ENCODE assay signal across 2 cellular contexts in genomic region chr10:111698711-111699110, GRCh38.
TF ChIP-seq lines count a peak whose summit lies in the region.

No MANE protein-coding gene starts in this region.

TF ChIP-seq in SK-N-SH, 30 proteins besides CTCF, POLR2A, EP300 and RAD21 (continued from another document):
- TF ChIP-seq IRF3 (IDR thresholded peaks at IDR 0.05; ENCODE audit: low read depth, low read length) = no peak
- no peak for TF ChIP-seq FOXM1 (IDR thresholded peaks at IDR 0.05; ENCODE audit: low read depth)
- TF ChIP-seq FOXJ3 (CRISPR knock-in tag; IDR thresholded peaks at IDR 0.05) = no peak
- no peak for TF ChIP-seq ELF1 (IDR thresholded peaks at IDR 0.05)
- TF ChIP-seq USF2 (IDR thresholded peaks at IDR 0.05; ENCODE audit: borderline replicate concordance, low read depth, low read length) = no peak
- TF ChIP-seq EZH2phosphoT487 (IDR thresholded peaks at IDR 0.05; ENCODE audit: borderline replicate concordance, low read depth) = no peak
- TF ChIP-seq RXRA (IDR thresholded peaks at IDR 0.05; ENCODE audit: borderline replicate concordance, low read depth) = no peak
- no peak for TF ChIP-seq RCOR1 (IDR thresholded peaks at IDR 0.05; ENCODE audit: low read length)
- no peak for TF ChIP-seq TCF12 (IDR thresholded peaks at IDR 0.05)
- TF ChIP-seq USF1 (IDR thresholded peaks at IDR 0.05; ENCODE audit: borderline replicate concordance, low read depth) = no peak
- no peak for TF ChIP-seq ZBTB33 (IDR thresholded peaks at IDR 0.05; ENCODE audit: borderline replicate concordance, low read depth)
- TF ChIP-seq REST (IDR thresholded peaks at IDR 0.05; ENCODE audit: low read depth, low read length) = no peak
- no peak for TF ChIP-seq GATA2 (CRISPR knock-in tag; IDR thresholded peaks at IDR 0.05)
- TF ChIP-seq TEAD4 (IDR thresholded peaks at IDR 0.05; ENCODE audit: borderline replicate concordance, insufficient read depth) = no peak
- no peak for TF ChIP-seq NRF1 (IDR thresholded peaks at IDR 0.05; ENCODE audit: low read depth, low read length)

TF ChIP-seq in SK-N-SH treated with all-trans-retinoic acid at 6 μM for 48 hours, 23 proteins besides CTCF, POLR2A, EP300 and RAD21:
- TF ChIP-seq TSHZ2 (CRISPR knock-in tag; IDR thresholded peaks at IDR 0.05) = no peak
- no peak for TF ChIP-seq ZNF70 (CRISPR knock-in tag; IDR thresholded peaks at IDR 0.05)
- no peak for TF ChIP-seq ARNTL (CRISPR knock-in tag; IDR thresholded peaks at IDR 0.05; ENCODE audit: borderline replicate concordance, low read depth)
- no peak for TF ChIP-seq CREB5 (CRISPR knock-in tag; IDR thresholded peaks at IDR 0.05; ENCODE audit: low read depth)
- no peak for TF ChIP-seq ISL1 (CRISPR knock-in tag; IDR thresholded peaks at IDR 0.05)
- TF ChIP-seq SNAI2 (CRISPR knock-in tag; IDR thresholded peaks at IDR 0.05) = no peak
- TF ChIP-seq PATZ1 (CRISPR knock-in tag; IDR thresholded peaks at IDR 0.05; ENCODE audit: borderline replicate concordance) = no peak
- no peak for TF ChIP-seq ZNF8 (CRISPR knock-in tag; IDR thresholded peaks at IDR 0.05)
- TF ChIP-seq ZFP30 (CRISPR knock-in tag; IDR thresholded peaks at IDR 0.05) = no peak
TF ChIP-seq in SK-N-SH treated with all-trans-retinoic acid at 6 μM for 48 hours: peak in this region for 0.
